In genomic region chr1:24621121-24621520, GRCh38 we compare ENCODE assay signal across 20 cellular contexts.
"Had no signal": no experiment of that assay in that cellular context is flagged by ENCODE, and none has a peak within 500 bp of the region (broad histone marks: within the 10 kb centered on the region; RNA-seq: fewer than 3 reads in every experiment).

No MANE protein-coding gene starts in this region.

- FAIRE-seq: endothelial cell of umbilical vein, TTC549 had no signal

- H3K36me3 ChIP-seq: cardiac muscle cell, gastrocnemius medialis, lower lobe of right lung, upper lobe of right lung had no signal

- H3K27ac ChIP-seq: cardiac muscle cell, gastrocnemius medialis, lower lobe of right lung, upper lobe of right lung had no signal

- H3K27me3 ChIP-seq: cardiac muscle cell, upper lobe of right lung had no signal

- DNase-seq: activated CD4-positive, alpha-beta T cell treated with anti-CD3 and anti-CD28 coated beads for 1 hour; activated CD4-positive, alpha-beta T cell treated with anti-CD3 and anti-CD28 coated beads, Interleukin-2, amount 50 U/mL, for 4 hours; activated CD8-positive, alpha-beta memory T cell treated with anti-CD3 and anti-CD28 coated beads for 24 hours; activated CD8-positive, alpha-beta memory T cell treated with anti-CD3 and anti-CD28 coated beads, Interleukin-2, amount 50 U/mL, for 4 hours; activated T-cell treated with anti-CD3 and anti-CD28 coated beads, Interleukin-2, amount 50 U/mL, for 24 hours; amniotic stem cell; effector memory CD8-positive, alpha-beta T cell; gastrocnemius medialis; islet precursor cell; left colon; lower lobe of right lung; naive thymus-derived CD4-positive, alpha-beta T cell; occipital lobe; stimulated activated CD4-positive, alpha-beta T cell treated with anti-CD3 and anti-CD28 coated beads, Interleukin-4, amount 100 ng/mL, for 24 hours; stimulated activated naive CD4-positive, alpha-beta T cell treated with Interleukin-2 at 50 U/mL for 16 hours; T-cell; upper lobe of right lung had no signal

- H3K9me3 ChIP-seq: gastrocnemius medialis, lower lobe of right lung, upper lobe of right lung had no signal

- H3K4me1 ChIP-seq: gastrocnemius medialis, lower lobe of right lung, upper lobe of right lung had no signal

- H3K4me3 ChIP-seq: cardiac muscle cell, gastrocnemius medialis, lower lobe of right lung, upper lobe of right lung had no signal
